In the genomic region with DNA sequence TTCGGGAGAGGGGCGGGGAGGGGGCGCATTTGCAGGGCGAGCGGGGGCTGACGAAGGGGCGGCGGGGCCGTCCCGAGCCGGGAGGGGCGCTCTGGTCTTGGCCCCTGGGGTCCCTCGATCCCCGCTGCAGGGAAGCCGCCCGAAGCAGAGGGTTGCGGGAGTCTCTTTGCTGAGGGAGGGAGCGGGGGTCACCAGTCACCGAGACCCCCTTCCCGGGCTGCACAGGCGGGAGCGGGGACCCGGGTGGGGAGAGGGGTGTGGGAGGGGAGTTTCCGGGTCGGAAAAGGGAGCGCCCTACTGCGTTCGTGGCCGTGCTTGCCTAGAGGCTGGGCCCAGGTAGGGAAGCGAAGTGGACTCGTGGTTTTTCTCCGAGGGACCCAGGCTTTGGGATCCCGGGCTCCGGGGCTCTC, we compare ENCODE assay signal across 6 cellular contexts. TPM values are rescaled to one million over a fixed set of nuclear protein-coding genes. Genes with fewer than 3 reads are reported as not detected.
DNase-seq lines count a peak whose midpoint lies in the region; ATAC-seq and TF ChIP-seq lines count a peak whose summit lies in the region.

No MANE protein-coding gene starts in this region.

- H3K9me3 Mint-ChIP-seq in CD8-positive, alpha-beta T cell, result no peaks in the 10 kb centered on the region
- H3K9me3 Mint-ChIP-seq in progenitor cell of endocrine pancreas (ENCODE audit: low read depth), result no peaks in the 10 kb centered on the region

- peaks cover 11% of the 10 kb centered on the region for H3K4me1 Mint-ChIP-seq in CD8-positive, alpha-beta T cell (ENCODE audit: low read depth)
- peaks cover 9% of the 10 kb centered on the region for H3K4me1 Mint-ChIP-seq in progenitor cell of endocrine pancreas (ENCODE audit: low read depth)

- H3K9me3 ChIP-seq in CD8-positive, alpha-beta T cell (ENCODE audit: low read length), result no peaks in the 10 kb centered on the region
- no peaks in the 10 kb centered on the region for H3K9me3 ChIP-seq in colonic mucosa

- H3K27me3 Mint-ChIP-seq in CD8-positive, alpha-beta T cell (ENCODE audit: low read depth), result peaks cover 4% of the 10 kb centered on the region
- H3K27me3 Mint-ChIP-seq in progenitor cell of endocrine pancreas, result peaks cover 9% of the 10 kb centered on the region

- peak overlapping the region; percentile 73 for H3K4me3 Mint-ChIP-seq in CD8-positive, alpha-beta T cell
- H3K4me3 Mint-ChIP-seq in progenitor cell of endocrine pancreas (ENCODE audit: low read depth), result peak overlapping the region; percentile 81

- peaks cover 12% of the 10 kb centered on the region for H3K4me1 ChIP-seq in CD8-positive, alpha-beta T cell (ENCODE audit: insufficient read depth, low read length)
- H3K4me1 ChIP-seq in colonic mucosa, result no peaks in the 10 kb centered on the region

- ATAC-seq in CD8-positive, alpha-beta T cell, result peak; percentile 22
- ATAC-seq in HG03097 (IDR thresholded peaks at IDR 0.05; ENCODE audit: low FRiP score, unreplicated experiment), result peak; percentile 6

- no peak for TF ChIP-seq CTCF in CD8-positive, alpha-beta T cell (IDR thresholded peaks at IDR 0.05)
- no peak for TF ChIP-seq CTCF in colonic mucosa (IDR thresholded peaks at IDR 0.05)
- TF ChIP-seq CTCF in progenitor cell of endocrine pancreas (IDR thresholded peaks at IDR 0.05; ENCODE audit: unreplicated experiment), result no peak

- H3K36me3 ChIP-seq in CD8-positive, alpha-beta T cell (ENCODE audit: insufficient read depth, low read length), result no peaks in the 10 kb centered on the region
- peaks cover 7% of the 10 kb centered on the region for H3K36me3 ChIP-seq in colonic mucosa

- POLR2A ChIA-PET in CD8-positive, alpha-beta T cell (lab: Charles Lee), result interaction anchor here (0.9 kb wide), 1 partner anchor 11 kb away, joined by 3 read pairs; no protein-coding TSS in a partner anchor

- H3K36me3 Mint-ChIP-seq in CD8-positive, alpha-beta T cell, result peaks cover 17% of the 10 kb centered on the region
- peaks cover 5% of the 10 kb centered on the region for H3K36me3 Mint-ChIP-seq in progenitor cell of endocrine pancreas (ENCODE audit: insufficient read depth)

- intact Hi-C loops in CD8-positive, alpha-beta T cell (cut with DNase I, micrococcal nuclease), result loop anchor here in 1 of 2 experiments (1.0 to 2.0 kb wide), 4 partner anchors 11 to 98 kb away; partner anchors contain the start of genes FIS1 and VGF
- intact Hi-C loops in colonic mucosa (cut with DNase I), result no loop called here

- no peaks in the 10 kb centered on the region for H3K27me3 ChIP-seq in CD8-positive, alpha-beta T cell (ENCODE audit: insufficient read depth, low read length)
- H3K27me3 ChIP-seq in colonic mucosa, result no peaks in the 10 kb centered on the region

- H3K9ac ChIP-seq in colonic mucosa (ENCODE audit: low read depth in 2 of 2, low read length in 2 of 2), result peak overlapping the region; percentile 73 to 76

- peak overlapping the region; percentile 77 for H3K4me3 ChIP-seq in CD8-positive, alpha-beta T cell (ENCODE audit: low read depth, low read length)
- peak overlapping the region; percentile 95 for H3K4me3 ChIP-seq in colonic mucosa

- H3K27ac Mint-ChIP-seq in CD8-positive, alpha-beta T cell, result no peak overlapping the region
- peak overlapping the region; percentile 86 for H3K27ac Mint-ChIP-seq in progenitor cell of endocrine pancreas

- CTCF ChIA-PET in CD8-positive, alpha-beta T cell (lab: Charles Lee), result interaction anchor here (1.4 to 8.5 kb wide), 2 partner anchors 11 to 90 kb away, joined by 3 to 85 read pairs; no protein-coding TSS in a partner anchor

- H3K27ac ChIP-seq in CD8-positive, alpha-beta T cell (ENCODE audit: low read depth, low read length), result no peak overlapping the region
- H3K27ac ChIP-seq in colonic mucosa, result peak overlapping the region; percentile 57

- no peak for DNase-seq in CD8-positive, alpha-beta T cell
- DNase-seq in colonic mucosa (peak; percentile 42), progenitor cell of endocrine pancreas (ENCODE audit: low spot score, unreplicated experiment) (no peak), kidney tubule cell (ENCODE audit: low spot score) (no peak), DMS79 (lab: John Stamatoyannopoulos, UW) (no peak)

RNA-seq across cellular contexts. Expression of gene AP1S1, which starts 0.4 kb away (rescaled TPM):
- total RNA-seq in CD8-positive, alpha-beta T cell, result 1 to 10 TPM; 2.1 to 2.2 TPM
- 100 to 1,000 TPM; 111 to 127 TPM for total RNA-seq in colonic mucosa
- 61.3 and 66.5 TPM in 2 replicates for total RNA-seq in progenitor cell of endocrine pancreas

RNA-seq across cellular contexts. Expression of gene VGF, which starts 10.7 kb away (rescaled TPM):
- not detected for total RNA-seq in CD8-positive, alpha-beta T cell
- total RNA-seq in colonic mucosa (1 to 10 TPM in 1 of 2 donors, under 1 TPM in 1; 0.90 to 3.1 TPM), progenitor cell of endocrine pancreas (0.96 and 1.8 TPM in 2 replicates)

RNA-seq across cellular contexts. Expression of gene NAT16, which starts 25.4 kb away (rescaled TPM):
- total RNA-seq in CD8-positive, alpha-beta T cell, result not detected
- total RNA-seq in colonic mucosa (not detected), progenitor cell of endocrine pancreas (not detected in 2 replicates)

RNA-seq across cellular contexts. Expression of gene SERPINE1, which starts 27.8 kb away (rescaled TPM):
- under 1 TPM; 0.14 to 0.24 TPM for total RNA-seq in CD8-positive, alpha-beta T cell
- total RNA-seq in colonic mucosa (1 to 10 TPM; 1.4 to 6.1 TPM), progenitor cell of endocrine pancreas (0.11 and 0.14 TPM in 2 replicates)

RNA-seq across cellular contexts. Expression of gene MOGAT3, which starts 46.1 kb away (rescaled TPM):
- not detected for total RNA-seq in CD8-positive, alpha-beta T cell
- 10 to 100 TPM; 33.2 to 47.7 TPM for total RNA-seq in colonic mucosa
- total RNA-seq in progenitor cell of endocrine pancreas, result not detected in 2 replicates

Comparison
In these comparisons a context has a peak if more than half of its experiments do, and no peak if none do; other contexts are left out.
1. RNA of gene AP1S1, which starts 0.4 kb away (total RNA-seq): 111 to 127 TPM in colonic mucosa and 61.3 to 66.5 TPM in progenitor cell of endocrine pancreas; 2.1 to 2.2 TPM in CD8-positive, alpha-beta T cell; every median in the first group is over 10 times any median in the second.